In the genomic region with DNA sequence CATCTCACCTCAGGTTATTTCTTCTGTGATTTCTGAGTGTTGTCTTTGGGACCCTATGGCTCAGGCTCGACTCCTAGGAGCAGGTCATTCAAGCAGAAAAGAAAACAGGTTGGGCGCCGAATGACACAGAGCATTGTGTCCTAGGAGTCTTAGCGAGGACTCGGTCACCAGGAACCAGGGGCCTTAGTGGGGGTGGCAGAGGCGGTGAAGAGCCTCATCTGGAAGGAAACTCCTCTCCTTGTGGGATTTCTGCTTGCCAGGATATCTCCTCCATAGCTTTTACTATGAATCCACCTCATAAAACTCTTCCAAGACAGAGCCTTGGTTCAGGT, we compare ENCODE assay signal across 9 cellular contexts. TPM values are rescaled to one million over a fixed set of nuclear protein-coding genes. Genes with fewer than 3 reads are reported as not detected.
A peak's percentile ranks its signal among the peaks of the same experiment; 100 is the strongest.
DNase-seq lines count a peak whose midpoint lies in the region; ATAC-seq, FAIRE-seq and TF ChIP-seq lines count a peak whose summit lies in the region.
"Had no signal": no experiment of that assay in that cellular context is flagged by ENCODE, and none has a peak within 500 bp of the region (broad histone marks: within the 10 kb centered on the region; RNA-seq: fewer than 3 reads in every experiment).

No MANE protein-coding gene starts in this region.

- H3K27ac ChIP-seq in DND-41 (ENCODE audit: low read length) = no peak overlapping the region
- H3K27ac ChIP-seq in parathyroid adenoma = peak overlapping the region; percentile 89

- H3K79me2 ChIP-seq in DND-41 (ENCODE audit: insufficient read depth, low read length) (no peaks in the 10 kb centered on the region), parathyroid adenoma (peaks cover 26% of the 10 kb centered on the region)

- H3K4me3 ChIP-seq in DND-41 (ENCODE audit: low read depth in 1 of 2, low read length in 2 of 2) (peak overlapping the region; percentile 20 to 61; a peak in 3 of 4 replicates), parathyroid adenoma (ENCODE audit: low read depth, low read length) (peak overlapping the region; percentile 56)

- no peaks in the 10 kb centered on the region for H4K20me1 ChIP-seq in DND-41 (ENCODE audit: insufficient read depth, low read length)

- H3K27me3 ChIP-seq in DND-41 (ENCODE audit: insufficient read depth, low read length, poor library complexity) (peaks cover 58% of the 10 kb centered on the region), parathyroid adenoma (ENCODE audit: control insufficient read depth, insufficient read depth, low read length) (no peaks in the 10 kb centered on the region)
- H3K27me3 ChIP-seq: foreskin keratinocyte had no signal

- DNase-seq in DND-41 (no peak), RCC 7860 (ENCODE audit: low spot score) (peak; percentile 23), COR-L47 (lab: John Stamatoyannopoulos, UW) (no peak), NOMO-1 treated with DMSO at 0.1 percent for 48 hours (lab: John Stamatoyannopoulos, UW; ENCODE audit: unreplicated experiment) (no peak), amniotic stem cell (lab: John Stamatoyannopoulos, UW) (no peak)
- DNase-seq: foreskin keratinocyte had no signal

- no peak for FAIRE-seq in RCC 7860 (lab: Jason Lieb, UNC)

- peak overlapping the region; percentile 53 for H2AFZ ChIP-seq in DND-41 (ENCODE audit: low read depth, low read length)
- peak overlapping the region; percentile 93 for H2AFZ ChIP-seq in parathyroid adenoma

- H3K4me1 ChIP-seq in DND-41 (ENCODE audit: insufficient read depth, low read length) = peaks cover 14% of the 10 kb centered on the region
- H3K4me1 ChIP-seq in parathyroid adenoma = peaks cover 3% of the 10 kb centered on the region
- H3K4me1 ChIP-seq: foreskin keratinocyte had no signal

- H3K9me3 ChIP-seq in DND-41 (ENCODE audit: insufficient read depth, low read length, severe bottlenecking) = no peaks in the 10 kb centered on the region
- no peaks in the 10 kb centered on the region for H3K9me3 ChIP-seq in parathyroid adenoma (ENCODE audit: control insufficient read depth, low read length)

- H3K9ac ChIP-seq in DND-41 (ENCODE audit: low read depth, low read length) (peak overlapping the region; percentile 54), parathyroid adenoma (peak overlapping the region; percentile 71)

- TF ChIP-seq CTCF in DND-41 (IDR thresholded peaks at IDR 0.05; ENCODE audit: borderline replicate concordance, extremely low read depth, low read length, poor library complexity, severe bottlenecking) (no peak), parathyroid adenoma (IDR thresholded peaks at IDR 0.05) (no peak)

- no peaks in the 10 kb centered on the region for H3K36me3 ChIP-seq in DND-41 (ENCODE audit: insufficient read depth, low read length)
- no peaks in the 10 kb centered on the region for H3K36me3 ChIP-seq in parathyroid adenoma (ENCODE audit: control insufficient read depth, insufficient read depth, low read length)

- ATAC-seq in DND-41 (ENCODE audit: insufficient read depth, low read depth) (no peak), esophagus mucosa (peak; percentile 48), HG03159 (IDR thresholded peaks at IDR 0.05; ENCODE audit: unreplicated experiment) (no peak)

- H3K4me2 ChIP-seq in DND-41 (ENCODE audit: insufficient read depth, low read length) (peak overlapping the region; percentile 86), parathyroid adenoma (ENCODE audit: low read length) (peak overlapping the region; percentile 50)

RNA-seq across cellular contexts. Expression of a gene that starts 0.6 kb away (rescaled TPM):
- 4.5 TPM for total RNA-seq in esophagus mucosa

RNA-seq across cellular contexts. Expression of a gene that starts 45.2 kb away (rescaled TPM):
- total RNA-seq in esophagus mucosa = 0.80 TPM
